ENCODE assay signal across 8 cellular contexts in genomic region chr3:87260270-87260669, GRCh38. TPM values are rescaled to one million over a fixed set of nuclear protein-coding genes. Genes with fewer than 3 reads are reported as not detected.
DNase-seq lines count a peak whose midpoint lies in the region; ATAC-seq and TF ChIP-seq lines count a peak whose summit lies in the region.

No MANE protein-coding gene starts in this region.

- no peak overlapping the region for H2AFZ ChIP-seq in Karpas-422 (ENCODE audit: low read length)

- H3K9ac ChIP-seq in Karpas-422 (ENCODE audit: low read length): no peak overlapping the region

- intact Hi-C loops in ovary (cut with DNase I): no loop called here

- H3K9me3 ChIP-seq in Karpas-422 (ENCODE audit: low read length) (no peaks in the 10 kb centered on the region), WERI-Rb-1 (ENCODE audit: severe bottlenecking) (no peaks in the 10 kb centered on the region), ovary (no peaks in the 10 kb centered on the region)

- ATAC-seq in GM21360 (IDR thresholded peaks at IDR 0.05; ENCODE audit: unreplicated experiment) (peak; percentile 84), GM21825 (IDR thresholded peaks at IDR 0.05; ENCODE audit: unreplicated experiment) (no peak)

- peak; percentile 12 to 20 for DNase-seq in activated CD4-positive, alpha-beta T cell treated with anti-CD3 and anti-CD28 coated beads for 24 hours (ENCODE audit: low read depth in 2 of 2)
- DNase-seq in activated CD4-positive, alpha-beta T cell treated with anti-CD3 and anti-CD28 coated beads for 1 hour: no peak
- DNase-seq in Karpas-422: peak; percentile 85
- peak; percentile 42 for DNase-seq in WERI-Rb-1
- DNase-seq in epithelial cell of proximal tubule (ENCODE audit: low read depth): no peak
- peak in 3 of 5 donors; percentile 24 to 55 (median 29) for DNase-seq in ovary

- no peaks in the 10 kb centered on the region for H3K27me3 ChIP-seq in Karpas-422 (ENCODE audit: low read length)
- H3K27me3 ChIP-seq in WERI-Rb-1 (ENCODE audit: insufficient read depth, low read depth, severe bottlenecking): no peaks in the 10 kb centered on the region
- H3K27me3 ChIP-seq in ovary: no peaks in the 10 kb centered on the region

- TF ChIP-seq EP300 in ovary (IDR thresholded peaks at IDR 0.05): no peak

- no peaks in the 10 kb centered on the region for H3K79me2 ChIP-seq in Karpas-422 (ENCODE audit: low read length)

- H3K4me2 ChIP-seq in Karpas-422 (ENCODE audit: low read depth, low read length, poor library complexity, severe bottlenecking): no peak overlapping the region

- TF ChIP-seq POLR2A in ovary (IDR thresholded peaks at IDR 0.05): no peak

- TF ChIP-seq CTCF in WERI-Rb-1 (IDR thresholded peaks at IDR 0.05; ENCODE audit: low read depth, low read length) (peak; percentile 51), epithelial cell of proximal tubule (conservative IDR thresholded peaks at IDR 0.05; ENCODE audit: low read depth, low read length) (peak; percentile 70), ovary (IDR thresholded peaks at IDR 0.05) (peak; percentile 17 to 50 (median 25))

- H3K27ac ChIP-seq in Karpas-422 (ENCODE audit: low read length) (no peak overlapping the region), WERI-Rb-1 (no peak overlapping the region), ovary (no peak overlapping the region)

- H3K9me2 ChIP-seq in Karpas-422 (replicated peaks; ENCODE audit: insufficient read depth, low read length): no peaks in the 10 kb centered on the region

- H4K20me1 ChIP-seq in Karpas-422 (ENCODE audit: insufficient read depth, low read depth, low read length): no peaks in the 10 kb centered on the region

- H3K4me1 ChIP-seq in Karpas-422 (ENCODE audit: low read length) (no peaks in the 10 kb centered on the region), ovary (ENCODE audit: insufficient read depth) (peaks cover 1% of the 10 kb centered on the region)

- H3K36me3 ChIP-seq in Karpas-422 (ENCODE audit: insufficient read depth, low read length): no peaks in the 10 kb centered on the region
- no peaks in the 10 kb centered on the region for H3K36me3 ChIP-seq in WERI-Rb-1
- no peaks in the 10 kb centered on the region for H3K36me3 ChIP-seq in ovary

- H3K4me3 ChIP-seq in Karpas-422 (ENCODE audit: low read length): no peak overlapping the region
- H3K4me3 ChIP-seq in WERI-Rb-1 (ENCODE audit: low read depth, low read length): no peak overlapping the region
- H3K4me3 ChIP-seq in epithelial cell of proximal tubule (ENCODE audit: low read depth, low read length): no peak overlapping the region
- no peak overlapping the region for H3K4me3 ChIP-seq in ovary

- WGBS in ovary, 3 donors: 28 to 32% (median 32%) methylated on average over 4 of the region's 4 CpGs

RNA-seq across cellular contexts. Expression of gene POU1F1, which starts 16.1 kb away (rescaled TPM):
- not detected in 2 replicates for total RNA-seq in Karpas-422 (2014; rRNA removed; shearing (Covaris generic); ENCODE audit: low replicate concordance)
- total RNA-seq in epithelial cell of proximal tubule: not detected in 2 replicates
- total RNA-seq in ovary: not detected
- not detected for polyA plus RNA-seq in ovary

RNA-seq across cellular contexts. Expression of gene CHMP2B, which starts 33.2 kb away (rescaled TPM):
- total RNA-seq in Karpas-422 (2014; rRNA removed; shearing (Covaris generic); ENCODE audit: low replicate concordance): 10.1 and 23.0 TPM in 2 replicates
- 27.4 and 30.9 TPM in 2 replicates for total RNA-seq in epithelial cell of proximal tubule
- total RNA-seq in ovary: 10 to 100 TPM; 29.0 to 45.3 (median 38.8) TPM
- polyA plus RNA-seq in ovary: 10 to 100 TPM; 26.2 to 31.2 TPM

Comparison
In these comparisons a context has a peak if more than half of its experiments do, and no peak if none do; other contexts are left out.
1. DNase-seq: peak in activated CD4-positive, alpha-beta T cell treated with anti-CD3 and anti-CD28 coated beads for 24 hours (2 of 2), Karpas-422 (single experiment), WERI-Rb-1 (single experiment) and ovary (3 of 5); none in activated CD4-positive, alpha-beta T cell treated with anti-CD3 and anti-CD28 coated beads for 1 hour (single experiment) and epithelial cell of proximal tubule (single experiment).
2. Peak in every context shown above with its lines, with median percentiles within 50 percentile points of each other: CTCF ChIP-seq.